Comparison of ENCODE assay signal across 16 cellular contexts in the genomic region with DNA sequence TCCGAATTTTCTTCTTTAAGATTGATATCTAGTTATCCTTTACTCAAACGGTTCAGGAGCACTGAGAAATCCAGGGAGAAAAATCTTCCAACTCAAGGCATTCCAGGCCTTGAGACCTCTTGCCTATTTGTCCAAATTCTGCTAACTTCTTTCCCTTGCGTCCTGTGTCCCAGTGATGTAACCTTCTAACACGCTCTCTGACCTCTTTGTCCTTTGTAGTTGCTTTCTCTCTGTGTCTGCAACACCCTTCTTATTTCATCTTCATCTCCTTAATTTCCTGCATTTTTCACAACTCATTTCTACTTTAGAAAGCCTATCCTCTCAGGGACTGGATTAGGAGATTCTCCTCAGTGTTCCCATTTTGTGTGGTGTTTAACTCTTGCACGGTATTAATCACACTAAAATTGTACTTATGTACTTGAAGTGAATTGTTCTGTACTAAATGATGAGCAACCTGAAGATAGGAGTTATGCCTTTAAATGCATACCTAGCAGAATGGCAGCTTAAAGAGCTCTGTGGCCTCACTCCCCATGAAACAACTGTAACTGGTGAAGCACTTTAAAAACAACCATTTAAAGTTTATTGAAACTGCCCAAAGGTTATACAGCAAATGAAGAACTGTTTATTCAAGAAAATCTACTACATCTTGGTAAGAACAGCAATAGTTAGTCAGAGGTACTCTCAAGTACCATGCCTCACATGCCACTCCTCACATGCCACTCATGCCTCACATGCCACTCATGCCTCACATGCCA. TPM values are rescaled to one million over a fixed set of nuclear protein-coding genes. Genes with fewer than 3 reads are reported as not detected.
A peak's percentile ranks its signal among the peaks of the same experiment; 100 is the strongest.
DNase-seq lines count a peak whose midpoint lies in the region; ATAC-seq, FAIRE-seq and TF ChIP-seq lines count a peak whose summit lies in the region.
"Had no signal": no experiment of that assay in that cellular context is flagged by ENCODE, and none has a peak within 500 bp of the region (broad histone marks: within the 10 kb centered on the region; RNA-seq: fewer than 3 reads in every experiment).

No MANE protein-coding gene starts in this region.

- H3K9me3 ChIP-seq in GM23248 (ENCODE audit: low read depth): no peaks in the 10 kb centered on the region
- H3K9me3 ChIP-seq in PC-3 (ENCODE audit: low read length): no peaks in the 10 kb centered on the region
- no peaks in the 10 kb centered on the region for H3K9me3 ChIP-seq in endothelial cell of umbilical vein (replicated peaks; ENCODE audit: control insufficient read depth, insufficient read depth, low read length)
- H3K9me3 ChIP-seq: prostate gland, thoracic aorta had no signal

- H3F3A ChIP-seq in GM23248 (ENCODE audit: insufficient read depth): peaks cover 70% of the 10 kb centered on the region
- peaks cover 10% of the 10 kb centered on the region for H3F3A ChIP-seq in PC-3 (ENCODE audit: low read length, unreplicated experiment)

- no peak for TF ChIP-seq CTCF in PC-3 (conservative IDR thresholded peaks at IDR 0.05; ENCODE audit: low read depth, low read length)
- TF ChIP-seq CTCF in endothelial cell of umbilical vein (IDR thresholded peaks at IDR 0.05; ENCODE audit: extremely low read depth in 1 of 2, insufficient read depth in 1 of 2, low read depth in 1 of 2, low read length in 2 of 2): no peak

- POLR2A ChIA-PET in PC-3 (lab: Charles Lee; ENCODE audit: unreplicated experiment) (no interaction called here), endothelial cell of umbilical vein (lab: Charles Lee) (no interaction called here)

- WGBS in GM23248 (ENCODE audit: low coverage in 1 of 2, low lambda C conversion rate in 2 of 2, missing lambda C conversion rate in 2 of 2), 2 experiments: 65 to 71% methylated on average over 5 of the region's 5 CpGs

- peaks cover 23% of the 10 kb centered on the region for H3K36me3 ChIP-seq in GM23248 (ENCODE audit: low read depth)
- no peaks in the 10 kb centered on the region for H3K36me3 ChIP-seq in PC-3 (ENCODE audit: low read depth, low read length)
- H3K36me3 ChIP-seq in endothelial cell of umbilical vein (ENCODE audit: control insufficient read depth in 2 of 2, extremely low read depth in 1 of 2, insufficient read depth in 2 of 2, low read length in 2 of 2): no peaks in the 10 kb centered on the region
- H3K36me3 ChIP-seq: prostate gland, thoracic aorta had no signal

- H3K4me2 ChIP-seq in GM23248 (ENCODE audit: unreplicated experiment) (peak overlapping the region; percentile 5), PC-3 (ENCODE audit: low read length) (no peak overlapping the region), endothelial cell of umbilical vein (ENCODE audit: insufficient read depth, low read length) (no peak overlapping the region)

- in situ Hi-C loops in GM23248 (cut with MboI): loop anchor here (25.0 kb wide), 1 partner anchor 293 kb away; no protein-coding TSS in a partner anchor

- BruUV-seq in PC-3 (replicated peaks; lab: Mats Ljungman, UMichigan): no TSS peak
- BruUV-seq in endothelial cell of umbilical vein (replicated peaks; lab: Mats Ljungman, UMichigan): no TSS peak

- H3K9me1 ChIP-seq in endothelial cell of umbilical vein (replicated peaks; ENCODE audit: control insufficient read depth, extremely low read depth, insufficient read depth, low read length): no peaks in the 10 kb centered on the region

- H3K27me3 ChIP-seq in GM23248 (replicated peaks; ENCODE audit: insufficient read depth) (no peaks in the 10 kb centered on the region), PC-3 (ENCODE audit: low read length) (no peaks in the 10 kb centered on the region), endothelial cell of umbilical vein (ENCODE audit: control insufficient read depth in 2 of 2, insufficient read depth in 2 of 2, low read length in 2 of 2) (no peaks in the 10 kb centered on the region)

- CTCF ChIA-PET in PC-3 (lab: Charles Lee): interaction anchor here (0.6 kb wide), 1 partner anchor 372 kb away, joined by 3 read pairs; no protein-coding TSS in a partner anchor
- CTCF ChIA-PET in endothelial cell of umbilical vein (lab: Charles Lee): no interaction called here

- no peak overlapping the region for H3K4me3 ChIP-seq in GM23248
- H3K4me3 ChIP-seq in PC-3 (ENCODE audit: low read length): no peak overlapping the region
- H3K4me3 ChIP-seq in endothelial cell of umbilical vein (replicated peaks in 1 of 3; ENCODE audit: insufficient read depth in 1 of 3, low read depth in 1 of 3, low read length in 3 of 3): no peak overlapping the region
- H3K4me3 ChIP-seq: prostate gland, thoracic aorta had no signal

- ATAC-seq in PC-3: no peak
- no peak for ATAC-seq in GM18505 (IDR thresholded peaks at IDR 0.05; ENCODE audit: unreplicated experiment)
- ATAC-seq in HG03521 (IDR thresholded peaks at IDR 0.05; ENCODE audit: unreplicated experiment): no peak

- H3K79me2 ChIP-seq in GM23248 (ENCODE audit: insufficient read depth) (peaks cover 9% of the 10 kb centered on the region), PC-3 (ENCODE audit: low read length) (peaks cover 21% of the 10 kb centered on the region), endothelial cell of umbilical vein (ENCODE audit: control insufficient read depth, insufficient read depth, low read length) (peaks cover 4% of the 10 kb centered on the region)

- peak overlapping the region; percentile 75 for H3K27ac ChIP-seq in GM23248
- 0 out of 2 replicates have a peak overlapping the region, but pooled peaks have one; percentile 1 for H3K27ac ChIP-seq in PC-3 (ENCODE audit: low read length)
- H3K27ac ChIP-seq in endothelial cell of umbilical vein (ENCODE audit: insufficient read depth, low read depth, low read length): no peak overlapping the region
- H3K27ac ChIP-seq: prostate gland, thoracic aorta had no signal

- no peak for FAIRE-seq in endothelial cell of umbilical vein (lab: Jason Lieb, UNC)
- FAIRE-seq in GM12891 (lab: Jason Lieb, UNC): no peak

- no peaks in the 10 kb centered on the region for H3K9me2 ChIP-seq in GM23248 (ENCODE audit: insufficient read depth)
- H3K9me2 ChIP-seq in PC-3 (replicated peaks; ENCODE audit: low read length): no peaks in the 10 kb centered on the region

- intact Hi-C loops in PC-3 (cut with micrococcal nuclease): loop anchor here (5.0 kb wide), 2 partner anchors 58 to 458 kb away; a partner anchor contains a TSS
- intact Hi-C loops in endothelial cell of umbilical vein (cut with micrococcal nuclease): no loop called here

- TF ChIP-seq POLR2A in endothelial cell of umbilical vein (IDR thresholded peaks at IDR 0.05; ENCODE audit: low read depth, low read length) (no peak), GM18505 (IDR thresholded peaks at IDR 0.05; ENCODE audit: borderline replicate concordance, extremely low read depth, insufficient read depth, insufficient read length) (no peak), GM12891 (IDR thresholded peaks at IDR 0.05; ENCODE audit: low read depth, low read length) (no peak)

- peaks cover 52% of the 10 kb centered on the region for H3K4me1 ChIP-seq in GM23248 (ENCODE audit: insufficient read depth)
- peaks cover 41% of the 10 kb centered on the region for H3K4me1 ChIP-seq in PC-3 (ENCODE audit: insufficient read depth, low read length)
- H3K4me1 ChIP-seq in endothelial cell of umbilical vein (ENCODE audit: control insufficient read depth, extremely low read depth, insufficient read depth, low read length): peaks cover 34% of the 10 kb centered on the region

- no peak overlapping the region for H2AFZ ChIP-seq in GM23248
- H2AFZ ChIP-seq in PC-3 (ENCODE audit: low read length): no peak overlapping the region
- H2AFZ ChIP-seq in endothelial cell of umbilical vein (ENCODE audit: low read depth, low read length): no peak overlapping the region

- DNase-seq in GM23248: peak; percentile 21
- peak; percentile 64 for DNase-seq in PC-3
- peak; percentile 39 for DNase-seq in endothelial cell of umbilical vein (ENCODE audit: low read depth, low spot score)
- peak; percentile 90 for DNase-seq in renal cortical epithelial cell (ENCODE audit: low read depth)
- no peak for DNase-seq in GM12891 (ENCODE audit: insufficient read length, low spot score)
- DNase-seq: activated naive CD4-positive, alpha-beta T cell; caudate nucleus; CD4-positive, CD25-positive, alpha-beta regulatory T cell; islet precursor cell; NCI-H1417 treated with DMSO at 0.1 percent for 48 hours; SW 1271 had no signal

- H3K9ac ChIP-seq in GM23248 (no peak overlapping the region), PC-3 (ENCODE audit: low read length) (no peak overlapping the region), endothelial cell of umbilical vein (replicated peaks; ENCODE audit: extremely low read depth, insufficient read depth, low read length) (no peak overlapping the region)

- dilution Hi-C loops in endothelial cell of umbilical vein (cut with MboI; ENCODE audit: extremely low pct_ligation_motif_present, low sequenced_read_pairs): no loop called here

- H4K20me1 ChIP-seq in GM23248 (ENCODE audit: insufficient read depth) (no peaks in the 10 kb centered on the region), PC-3 (ENCODE audit: low read length) (peaks cover under 1% of the 10 kb centered on the region; the same call in 1 of the 2 replicates), endothelial cell of umbilical vein (replicated peaks; ENCODE audit: control insufficient read depth, extremely low read depth, insufficient read depth, low read length) (no peaks in the 10 kb centered on the region)

RNA-seq across cellular contexts. Expression of a gene that starts 7.4 kb away (rescaled TPM):
- 32.1 and 35.9 TPM in 2 replicates for total RNA-seq in GM23248 (2014; rRNA removed; shearing (Covaris generic))
- polyA plus RNA-seq in GM23248 (2016; fragmentation: Nextera tagmentation; extraction: Ambion mirVana) (41.0 and 41.6 TPM in 2 replicates), endothelial cell of umbilical vein (7.7 and 14.3 TPM in 2 replicates)
- total RNA-seq in PC-3 (2014; rRNA removed) (26.7 and 27.3 TPM in 2 replicates), endothelial cell of umbilical vein (12.7 and 21.8 TPM in 2 replicates), renal cortical epithelial cell (38.6 and 50.4 TPM in 2 replicates)
- polyA plus RNA-seq in endothelial cell of umbilical vein (2011; cell fraction: cytosol; rRNA removed): 13.7 and 15.0 TPM in 2 replicates
- polyA plus RNA-seq in endothelial cell of umbilical vein (2011; cell fraction: nucleus; rRNA removed): 8.4 and 13.5 TPM in 2 replicates
- polyA plus RNA-seq in endothelial cell of umbilical vein (2012): 34.1 and 59.0 TPM in 2 replicates
- polyA minus RNA-seq in endothelial cell of umbilical vein: 3.6 TPM in 2 replicates
- polyA minus RNA-seq in endothelial cell of umbilical vein (2011; cell fraction: cytosol; rRNA and poly(A)+ RNA removed): 2.4 TPM
- polyA minus RNA-seq in endothelial cell of umbilical vein (2011; cell fraction: nucleus; rRNA and poly(A)+ RNA removed): 4.7 and 5.5 TPM in 2 replicates
- polyA plus RNA-seq in GM12891 (2012; ENCODE audit: low read depth, missing spikeins): 4.7 TPM

RNA-seq across cellular contexts. Expression of a gene that starts 57.7 kb away (rescaled TPM):
- total RNA-seq in GM23248 (2014; rRNA removed; shearing (Covaris generic)): 0.32 and 0.51 TPM in 2 replicates
- polyA plus RNA-seq in GM23248 (2016; fragmentation: Nextera tagmentation; extraction: Ambion mirVana): 0.21 and 0.30 TPM in 2 replicates
- 15.6 and 17.6 TPM in 2 replicates for total RNA-seq in PC-3 (2014; rRNA removed)
- total RNA-seq in endothelial cell of umbilical vein: 0.20 and 0.53 TPM in 2 replicates
- polyA plus RNA-seq in endothelial cell of umbilical vein: 0.08 and 0.19 TPM in 2 replicates
- polyA plus RNA-seq in endothelial cell of umbilical vein (2011; cell fraction: cytosol; rRNA removed): 0.06 and 0.09 TPM in 2 replicates
- 0.11 and 0.62 TPM in 2 replicates for polyA plus RNA-seq in endothelial cell of umbilical vein (2011; cell fraction: nucleus; rRNA removed)
- 0.21 and 1.2 TPM in 2 replicates for polyA plus RNA-seq in endothelial cell of umbilical vein (2012)
- polyA minus RNA-seq in endothelial cell of umbilical vein: 1.8 and 2.4 TPM in 2 replicates
- not detected for polyA minus RNA-seq in endothelial cell of umbilical vein (2011; cell fraction: cytosol; rRNA and poly(A)+ RNA removed)
- 0.87 and 1.8 TPM in 2 replicates for polyA minus RNA-seq in endothelial cell of umbilical vein (2011; cell fraction: nucleus; rRNA and poly(A)+ RNA removed)
- total RNA-seq in renal cortical epithelial cell: 9.9 and 26.0 TPM in 2 replicates
- polyA plus RNA-seq in GM12891 (2012; ENCODE audit: low read depth, missing spikeins): 0.05 TPM
- total RNA-seq: CD4-positive, CD25-positive, alpha-beta regulatory T cell; G401; thoracic aorta had no signal
- polyA plus RNA-seq: CD4-positive, CD25-positive, alpha-beta regulatory T cell had no signal

RNA-seq across cellular contexts. Expression of a gene that starts 59.5 kb away (rescaled TPM):
- 1,114 and 1,257 TPM in 2 replicates for total RNA-seq in GM23248 (2014; rRNA removed; shearing (Covaris generic))
- polyA plus RNA-seq in GM23248 (2016; fragmentation: Nextera tagmentation; extraction: Ambion mirVana) (863 and 907 TPM in 2 replicates), endothelial cell of umbilical vein (47.5 and 58.3 TPM in 2 replicates)
- total RNA-seq in PC-3 (2014; rRNA removed) (266 and 319 TPM in 2 replicates), endothelial cell of umbilical vein (179 and 180 TPM in 2 replicates), renal cortical epithelial cell (443 and 1,090 TPM in 2 replicates)
- 54.8 and 55.8 TPM in 2 replicates for polyA plus RNA-seq in endothelial cell of umbilical vein (2011; cell fraction: cytosol; rRNA removed)
- polyA plus RNA-seq in endothelial cell of umbilical vein (2011; cell fraction: nucleus; rRNA removed): 85.6 and 122 TPM in 2 replicates
- polyA plus RNA-seq in endothelial cell of umbilical vein (2012): 80.0 and 108 TPM in 2 replicates
- polyA minus RNA-seq in endothelial cell of umbilical vein: 163 and 192 TPM in 2 replicates
- polyA minus RNA-seq in endothelial cell of umbilical vein (2011; cell fraction: cytosol; rRNA and poly(A)+ RNA removed): 137 TPM
- 189 and 207 TPM in 2 replicates for polyA minus RNA-seq in endothelial cell of umbilical vein (2011; cell fraction: nucleus; rRNA and poly(A)+ RNA removed)
- 28.8 TPM for polyA plus RNA-seq in GM12891 (2012; ENCODE audit: low read depth, missing spikeins)
